ENCODE assay signal across 28 cellular contexts in genomic region chr18:64203295-64203694, GRCh38. TPM values are rescaled to one million over a fixed set of nuclear protein-coding genes. Genes with fewer than 3 reads are reported as not detected.
DNase-seq lines count a peak whose midpoint lies in the region; ATAC-seq lines count a peak whose summit lies in the region.
"Had no signal": no experiment of that assay in that cellular context is flagged by ENCODE, and none has a peak within 500 bp of the region (broad histone marks: within the 10 kb centered on the region; RNA-seq: fewer than 3 reads in every experiment).

No MANE protein-coding gene starts in this region.

- ATAC-seq in GM18511 (IDR thresholded peaks at IDR 0.05; ENCODE audit: unreplicated experiment) (peak; percentile 58), GM21447 (IDR thresholded peaks at IDR 0.05; ENCODE audit: unreplicated experiment) (peak; percentile 52), HG02943 (IDR thresholded peaks at IDR 0.05; ENCODE audit: low read depth, unreplicated experiment) (peak; percentile 48), left cardiac atrium (no peak), HG03432 (IDR thresholded peaks at IDR 0.05; ENCODE audit: unreplicated experiment) (no peak)
- ATAC-seq: heart left ventricle, psoas muscle had no signal

- DNase-seq in left kidney (ENCODE audit: low read depth, low spot score) (peak; percentile 52), SKM-1 treated with dmso at 0.1 percent for 144 hours (lab: John Stamatoyannopoulos, UW; ENCODE audit: unreplicated experiment) (no peak), NCI-H1092 treated with DMSO at 0.1 percent for 48 hours (lab: John Stamatoyannopoulos, UW) (no peak), left cardiac atrium (no peak)
- DNase-seq: activated CD4-positive, alpha-beta T cell treated with anti-CD3 and anti-CD28 coated beads, Interleukin-2, amount 10 ng/mL, durations not matched to agents 7 days and 5 days; activated CD8-positive, alpha-beta memory T cell treated with anti-CD3 and anti-CD28 coated beads, Interleukin-2, amount 50 U/mL, for 48 hours; CD4-positive, alpha-beta T cell; DMS53; endodermal cell; heart left ventricle; kidney; mesendoderm; NCI-H1436; NCI-H2227 treated with DMSO at 0.1 percent for 48 hours; nephron progenitor cell; NK-92 treated with Interleukin-12 subunit alpha and Interleukin-12 subunit beta, amount 100 ng/mL, for 24 hours; psoas muscle; small intestine; stimulated activated CD4-positive, alpha-beta T cell treated with anti-CD3 and anti-CD28 coated beads, Interleukin-4, amount 100 ng/mL, for 4 hours; SW 1271; uterus had no signal

- intact Hi-C loops in left cardiac atrium (cut with DNase I): no loop called here

RNA-seq across cellular contexts. Expression of gene LINC00305, which starts 54.4 kb away (rescaled TPM):
- total RNA-seq in left cardiac atrium: not detected
- total RNA-seq: activated CD4-positive, alpha-beta T cell treated with anti-CD3 and anti-CD28 coated beads, Interleukin-2, amount 10 ng/mL, durations not matched to agents 7 days and 5 days; ascending aorta; CD4-positive, alpha-beta T cell; endodermal cell; H1; heart left ventricle; kidney; psoas muscle; subcutaneous adipose tissue had no signal

Comparison
In these comparisons a context has a peak if more than half of its experiments do, and no peak if none do; other contexts are left out.
1. ATAC-seq: peak in GM18511 (single experiment), GM21447 (single experiment) and HG02943 (single experiment); none in left cardiac atrium (0 of 2) and HG03432 (single experiment).